21 cellular contexts compared by ENCODE assay signal in genomic region chr14:72155379-72155993, GRCh38.
DNase-seq lines count a peak whose midpoint lies in the region; ATAC-seq, FAIRE-seq and TF ChIP-seq lines count a peak whose summit lies in the region.
"Had no signal": no experiment of that assay in that cellular context is flagged by ENCODE, and none has a peak within 500 bp of the region (broad histone marks: within the 10 kb centered on the region; RNA-seq: fewer than 3 reads in every experiment).

No MANE protein-coding gene starts in this region.

- no TSS peak for BruUV-seq in GM12878 (replicated peaks; lab: Mats Ljungman, UMichigan)

- intact Hi-C loops in GM12878 (cut with micrococcal nuclease; ENCODE audit: unreplicated experiment) = loop anchor here (10.0 kb wide), 1 partner anchor 221 kb away; the partner anchor contains the start of gene RGS6

- in situ Hi-C loops in GM12878 (cut with MboI) = no loop called here

- no peaks in the 10 kb centered on the region for H3K4me1 ChIP-seq in GM12878 (ENCODE audit: control insufficient read depth, insufficient read depth, low read length)
- H3K4me1 ChIP-seq: SJCRH30 had no signal

- no peak overlapping the region for H3K4me2 ChIP-seq in GM12878 (ENCODE audit: control insufficient read depth, insufficient read depth)

- H3K27me3 ChIP-seq in GM12878 (replicated peaks in 1 of 2; ENCODE audit: control insufficient read depth in 2 of 2, insufficient read depth in 2 of 2, low read length in 1 of 2) = no peaks in the 10 kb centered on the region
- H3K27me3 ChIP-seq: SJCRH30 had no signal

- WGBS in GM12878 (ENCODE audit: insufficient coverage, insufficient replicate concordance, low lambda C conversion rate, missing lambda C conversion rate) = 0% methylated on average over 3 of the region's 3 CpGs

- no peaks in the 10 kb centered on the region; the same call in 2 of the 3 replicates for H3K9me3 ChIP-seq in GM12878 (replicated peaks; ENCODE audit: control insufficient read depth, insufficient read depth, low read length)
- H3K9me3 ChIP-seq: SJCRH30 had no signal

- POLR2A ChIA-PET in GM12878 (lab: Charles Lee) = interaction anchor here (1.1 to 1.3 kb wide), 2 partner anchors 9 to 59 kb away, joined by 3 to 4 read pairs; no protein-coding TSS in a partner anchor

- H3K9me3 Mint-ChIP-seq in activated CD8-positive, alpha-beta memory T cell treated with anti-CD3 and anti-CD28 coated beads, Interleukin-2, amount 10 ng/mL, durations not matched to agents 7 days and 5 days (ENCODE audit: low read depth) = no peaks in the 10 kb centered on the region
- H3K9me3 Mint-ChIP-seq in stimulated activated naive CD8-positive, alpha-beta T cell treated with anti-CD3 and anti-CD28 coated beads, Interleukin-15, Interleukin-2, amounts not matched to agents 100 ng/mL and 50 ng/mL, for 24 hours = peaks cover 4% of the 10 kb centered on the region

- no peaks in the 10 kb centered on the region for H3K79me2 ChIP-seq in GM12878 (ENCODE audit: control insufficient read depth, insufficient read depth, low read length)

- no peak for TF ChIP-seq CTCF in GM12878 (IDR thresholded peaks at IDR 0.05 in 2 of 3, conservative IDR thresholded peaks at IDR 0.05 in 1 of 3; ENCODE audit: control insufficient read depth in 2 of 3, extremely low read depth in 1 of 3, insufficient read depth in 1 of 3, low read depth in 3 of 3, low read length in 3 of 3)

- H3K27me3 Mint-ChIP-seq in activated CD8-positive, alpha-beta memory T cell treated with anti-CD3 and anti-CD28 coated beads, Interleukin-2, amount 10 ng/mL, durations not matched to agents 7 days and 5 days = peaks cover 12% of the 10 kb centered on the region
- peaks cover 45% of the 10 kb centered on the region for H3K27me3 Mint-ChIP-seq in stimulated activated naive CD8-positive, alpha-beta T cell treated with anti-CD3 and anti-CD28 coated beads, Interleukin-15, Interleukin-2, amounts not matched to agents 100 ng/mL and 50 ng/mL, for 24 hours

- no peaks in the 10 kb centered on the region for H3K36me3 ChIP-seq in GM12878 (ENCODE audit: control insufficient read depth in 2 of 2, insufficient read depth in 2 of 2, low read length in 1 of 2)
- H3K36me3 ChIP-seq: SJCRH30 had no signal

- SMC1A ChIA-PET in GM12878 (lab: Charles Lee; ENCODE audit: uncharacterized antibody, unreplicated experiment) = interaction anchor here (0.6 to 2.4 kb wide), 18 partner anchors 9 to 222 kb away, joined by 3 to 9 read pairs (median 3); no protein-coding TSS in a partner anchor

- CTCF ChIA-PET in activated CD8-positive, alpha-beta memory T cell treated with anti-CD3 and anti-CD28 coated beads, Interleukin-2, amount 10 ng/mL, durations not matched to agents 7 days and 5 days (lab: Charles Lee) = no interaction called here
- CTCF ChIA-PET in GM12878 (lab: Yijun Ruan, JAX) = interaction anchor here (0.8 to 2.1 kb wide), 5 partner anchors 9 to 56 kb away, joined by 3 to 10 read pairs (median 3); no protein-coding TSS in a partner anchor

- no peak for TF ChIP-seq POLR2A in GM12892 (IDR thresholded peaks at IDR 0.05; ENCODE audit: low read depth, low read length)
- no peak for TF ChIP-seq POLR2A in GM12878 (IDR thresholded peaks at IDR 0.05; ENCODE audit: low read depth, low read length)

- peak; percentile 98 for FAIRE-seq in GM12892 (lab: Jason Lieb, UNC)
- FAIRE-seq in GM12878 (lab: Jason Lieb, UNC) = no peak
- FAIRE-seq: A204.1, K562 had no signal

- H4K20me1 ChIP-seq in GM12878 (ENCODE audit: control insufficient read depth, insufficient read depth) = no peaks in the 10 kb centered on the region

- no peak overlapping the region for H3K4me3 ChIP-seq in GM12878
- H3K4me3 ChIP-seq: K562, SJCRH30 had no signal

- no peak overlapping the region for H3K9ac ChIP-seq in GM12878 (ENCODE audit: control insufficient read depth, insufficient read depth, low read length)

- DNase-seq in activated CD8-positive, alpha-beta memory T cell treated with anti-CD3 and anti-CD28 coated beads, Interleukin-2, amount 10 ng/mL, durations not matched to agents 7 days and 5 days = no peak
- DNase-seq in activated CD8-positive, alpha-beta memory T cell treated with anti-CD3 and anti-CD28 coated beads, Interleukin-2, amount 50 U/mL, for 48 hours = no peak
- no peak for DNase-seq in GM12892 (ENCODE audit: insufficient read length)
- peak; percentile 34 for DNase-seq in GM12878 (ENCODE audit: low read depth, low spot score)
- DNase-seq: COR-L47, DMS153, H9, NCI-H146, NCI-H2107, NCI-H226, NCI-H526 treated with DMSO at 0.1 percent for 48 hours, OCI-M1, SJCRH30 had no signal

- H2AFZ ChIP-seq in GM12878 (ENCODE audit: control insufficient read depth, low read depth, low read length) = no peak overlapping the region

- H3K27ac ChIP-seq in GM12878 (ENCODE audit: control insufficient read depth, insufficient read depth) = no peak overlapping the region
- H3K27ac ChIP-seq: C4-2B, RWPE1, SJCRH30 had no signal

- no peaks in the 10 kb centered on the region for H3K36me3 Mint-ChIP-seq in activated CD8-positive, alpha-beta memory T cell treated with anti-CD3 and anti-CD28 coated beads, Interleukin-2, amount 10 ng/mL, durations not matched to agents 7 days and 5 days
- no peaks in the 10 kb centered on the region for H3K36me3 Mint-ChIP-seq in stimulated activated naive CD8-positive, alpha-beta T cell treated with anti-CD3 and anti-CD28 coated beads, Interleukin-15, Interleukin-2, amounts not matched to agents 100 ng/mL and 50 ng/mL, for 24 hours (ENCODE audit: low read depth)

- peak; percentile 76 to 97 for TF ChIP-seq EP300 in GM12878 (IDR thresholded peaks at IDR 0.05; ENCODE audit: borderline replicate concordance in 1 of 2, control insufficient read depth in 1 of 2, low read depth in 2 of 2, low read length in 2 of 2)

- ATAC-seq in activated CD8-positive, alpha-beta memory T cell treated with anti-CD3 and anti-CD28 coated beads, Interleukin-2, amount 10 ng/mL, durations not matched to agents 7 days and 5 days = peak; percentile 39
- peak; percentile 90 for ATAC-seq in GM12878
- no peak for ATAC-seq in GM21529 (IDR thresholded peaks at IDR 0.05; ENCODE audit: unreplicated experiment)
- no peak for ATAC-seq in GM19395 (IDR thresholded peaks at IDR 0.05; ENCODE audit: unreplicated experiment)
- no peak for ATAC-seq in HG03135 (IDR thresholded peaks at IDR 0.05; ENCODE audit: unreplicated experiment)
- ATAC-seq: K562 had no signal

- no peak overlapping the region for H3K4me3 Mint-ChIP-seq in activated CD8-positive, alpha-beta memory T cell treated with anti-CD3 and anti-CD28 coated beads, Interleukin-2, amount 10 ng/mL, durations not matched to agents 7 days and 5 days
- H3K4me3 Mint-ChIP-seq in stimulated activated naive CD8-positive, alpha-beta T cell treated with anti-CD3 and anti-CD28 coated beads, Interleukin-15, Interleukin-2, amounts not matched to agents 100 ng/mL and 50 ng/mL, for 24 hours = no peak overlapping the region
- H3K4me3 Mint-ChIP-seq: H9 had no signal

- peaks cover 8% of the 10 kb centered on the region for H3K4me1 Mint-ChIP-seq in activated CD8-positive, alpha-beta memory T cell treated with anti-CD3 and anti-CD28 coated beads, Interleukin-2, amount 10 ng/mL, durations not matched to agents 7 days and 5 days
- peaks cover 18% of the 10 kb centered on the region for H3K4me1 Mint-ChIP-seq in stimulated activated naive CD8-positive, alpha-beta T cell treated with anti-CD3 and anti-CD28 coated beads, Interleukin-15, Interleukin-2, amounts not matched to agents 100 ng/mL and 50 ng/mL, for 24 hours (ENCODE audit: low read depth)

- H3K27ac Mint-ChIP-seq in activated CD8-positive, alpha-beta memory T cell treated with anti-CD3 and anti-CD28 coated beads, Interleukin-2, amount 10 ng/mL, durations not matched to agents 7 days and 5 days = no peak overlapping the region
- H3K27ac Mint-ChIP-seq in stimulated activated naive CD8-positive, alpha-beta T cell treated with anti-CD3 and anti-CD28 coated beads, Interleukin-15, Interleukin-2, amounts not matched to agents 100 ng/mL and 50 ng/mL, for 24 hours = peak overlapping the region; percentile 69
- H3K27ac Mint-ChIP-seq: H9 had no signal

- RAD21 ChIA-PET in GM12878 (lab: Charles Lee; ENCODE audit: unreplicated experiment) = interaction anchor here (0.6 to 1.5 kb wide), 6 partner anchors 9 to 222 kb away, joined by 3 to 14 read pairs (median 4); no protein-coding TSS in a partner anchor

- no peak for TF ChIP-seq RAD21 in GM12878 (IDR thresholded peaks at IDR 0.05; ENCODE audit: insufficient read depth, low read depth, low read length)

TF ChIP-seq in GM12878, 131 proteins besides CTCF, POLR2A, EP300 and RAD21 (continues in another document):
- peak; percentile 76 for TF ChIP-seq BACH1 (IDR thresholded peaks at IDR 0.05; ENCODE audit: borderline replicate concordance)
- no peak for TF ChIP-seq MYC (IDR thresholded peaks at IDR 0.05; ENCODE audit: insufficient read depth, insufficient read length, insufficient replicate concordance, low read length, severe bottlenecking)
- peak; percentile 100 for TF ChIP-seq JUNB (IDR thresholded peaks at IDR 0.05)
- peak; percentile 87 for TF ChIP-seq BMI1 (IDR thresholded peaks at IDR 0.05; ENCODE audit: borderline replicate concordance)
- TF ChIP-seq BHLHE40 (IDR thresholded peaks at IDR 0.05; ENCODE audit: borderline replicate concordance in 1 of 2, low read depth in 2 of 2, low read length in 1 of 2) = peak in 1 of 2 experiments; percentile 67; a peak in 3 of 4 replicates
- TF ChIP-seq FOXK2 (IDR thresholded peaks at IDR 0.05) = no peak
- TF ChIP-seq CHD2 (IDR thresholded peaks at IDR 0.05; ENCODE audit: borderline replicate concordance, low read depth, low read length) = no peak
- peak; percentile 58; the same call in 1 of the 2 replicates for TF ChIP-seq MEF2A (IDR thresholded peaks at IDR 0.05; ENCODE audit: insufficient read depth, low read depth, low read length)
- peak in 1 of 2 experiments; percentile 95; a peak in 1 of 4 replicates for TF ChIP-seq CEBPB (IDR thresholded peaks at IDR 0.05; ENCODE audit: borderline replicate concordance in 1 of 2, low read depth in 2 of 2, low read length in 2 of 2)
- peak; percentile 30 for TF ChIP-seq SMAD1 (IDR thresholded peaks at IDR 0.05; ENCODE audit: low read depth, partially characterized antibody)
- peak; percentile 79 for TF ChIP-seq JUND (IDR thresholded peaks at IDR 0.05; ENCODE audit: low read depth, low read length)

Comparison
In these comparisons a context has a peak if more than half of its experiments do, and no peak if none do; other contexts are left out.
1. ATAC-seq: peak in activated CD8-positive, alpha-beta memory T cell treated with anti-CD3 and anti-CD28 coated beads, Interleukin-2, amount 10 ng/mL, durations not matched to agents 7 days and 5 days (single experiment) and GM12878 (single experiment); none in GM21529 (single experiment), GM19395 (single experiment) and HG03135 (single experiment).